ENCODE assay signal across 24 cellular contexts in genomic region chr10:69738858-69739435, GRCh38.
"Had no signal": no experiment of that assay in that cellular context is flagged by ENCODE, and none has a peak within 500 bp of the region (broad histone marks: within the 10 kb centered on the region; RNA-seq: fewer than 3 reads in every experiment).

No MANE protein-coding gene starts in this region.

- H3K4me3 Mint-ChIP-seq: naive thymus-derived CD4-positive, alpha-beta T cell; nephron; stimulated activated memory B cell treated with anti-CD40 and anti-IgM and Interleukin-4, amounts not matched to agents 10 μg/mL and 1 μg/mL and 100 μg/mL, for 72 hours had no signal

- ATAC-seq: foreskin keratinocyte; gastroesophageal sphincter; naive thymus-derived CD4-positive, alpha-beta T cell; pancreas; stimulated activated memory B cell treated with anti-CD40 and anti-IgM and Interleukin-4, amounts not matched to agents 10 μg/mL and 1 μg/mL and 100 μg/mL, for 72 hours; stimulated activated naive CD8-positive, alpha-beta T cell treated with anti-CD3 and anti-CD28 coated beads, Interleukin-15, Interleukin-2, amounts not matched to agents 100 U/mL and 50 U/mL, for 24 hours had no signal

- H3K36me3 ChIP-seq: esophagus muscularis mucosa, gastroesophageal sphincter, heart right ventricle, left lung, pancreas, sigmoid colon, thoracic aorta, transverse colon had no signal

- H3K4me1 ChIP-seq: foreskin keratinocyte, gastroesophageal sphincter, pancreas had no signal

- H3K4me1 Mint-ChIP-seq: stimulated activated memory B cell treated with anti-CD40 and anti-IgM and Interleukin-4, amounts not matched to agents 10 μg/mL and 1 μg/mL and 100 μg/mL, for 72 hours had no signal

- H3K4me3 ChIP-seq: coronary artery, esophagus muscularis mucosa, gastroesophageal sphincter, heart right ventricle, left lung, pancreas, sigmoid colon, thoracic aorta, transverse colon had no signal

- H3K36me3 Mint-ChIP-seq: naive thymus-derived CD4-positive, alpha-beta T cell; stimulated activated memory B cell treated with anti-CD40 and anti-IgM and Interleukin-4, amounts not matched to agents 10 μg/mL and 1 μg/mL and 100 μg/mL, for 72 hours had no signal

- H3K27ac Mint-ChIP-seq: progenitor cell of endocrine pancreas; stimulated activated memory B cell treated with anti-CD40 and anti-IgM and Interleukin-4, amounts not matched to agents 10 μg/mL and 1 μg/mL and 100 μg/mL, for 72 hours had no signal

- H3K27ac ChIP-seq: esophagus muscularis mucosa, foreskin keratinocyte, gastroesophageal sphincter, left lung, pancreas, sigmoid colon, transverse colon had no signal

- H3K9me3 Mint-ChIP-seq: naive thymus-derived CD4-positive, alpha-beta T cell; nephron; stimulated activated memory B cell treated with anti-CD40 and anti-IgM and Interleukin-4, amounts not matched to agents 10 μg/mL and 1 μg/mL and 100 μg/mL, for 72 hours had no signal

- H3K9me3 ChIP-seq: esophagus muscularis mucosa, gastroesophageal sphincter, heart right ventricle, left lung, pancreas, sigmoid colon, thoracic aorta, transverse colon had no signal

- DNase-seq: dermis blood vessel endothelial cell; effector memory CD4-positive, alpha-beta T cell; foreskin keratinocyte; heart right ventricle; hippocampal formation; left cardiac atrium; left lung; mesendoderm; midbrain; naive thymus-derived CD4-positive, alpha-beta T cell; occipital lobe; pancreas; sigmoid colon; stimulated activated CD4-positive, alpha-beta T cell treated with anti-CD3 and anti-CD28 coated beads, Interleukin-2, amount 100 ng/mL, for 24 hours; stimulated activated CD4-positive, alpha-beta T cell treated with anti-CD3 and anti-CD28 coated beads, Interleukin-4, amount 100 ng/mL, for 4 hours; stimulated activated naive CD8-positive, alpha-beta T cell treated with anti-CD3 and anti-CD28 coated beads, Interleukin-15, Interleukin-2, amounts not matched to agents 100 U/mL and 50 U/mL, for 24 hours; transverse colon had no signal

- H3K27me3 ChIP-seq: left lung, sigmoid colon, transverse colon had no signal
